In the genomic region with DNA sequence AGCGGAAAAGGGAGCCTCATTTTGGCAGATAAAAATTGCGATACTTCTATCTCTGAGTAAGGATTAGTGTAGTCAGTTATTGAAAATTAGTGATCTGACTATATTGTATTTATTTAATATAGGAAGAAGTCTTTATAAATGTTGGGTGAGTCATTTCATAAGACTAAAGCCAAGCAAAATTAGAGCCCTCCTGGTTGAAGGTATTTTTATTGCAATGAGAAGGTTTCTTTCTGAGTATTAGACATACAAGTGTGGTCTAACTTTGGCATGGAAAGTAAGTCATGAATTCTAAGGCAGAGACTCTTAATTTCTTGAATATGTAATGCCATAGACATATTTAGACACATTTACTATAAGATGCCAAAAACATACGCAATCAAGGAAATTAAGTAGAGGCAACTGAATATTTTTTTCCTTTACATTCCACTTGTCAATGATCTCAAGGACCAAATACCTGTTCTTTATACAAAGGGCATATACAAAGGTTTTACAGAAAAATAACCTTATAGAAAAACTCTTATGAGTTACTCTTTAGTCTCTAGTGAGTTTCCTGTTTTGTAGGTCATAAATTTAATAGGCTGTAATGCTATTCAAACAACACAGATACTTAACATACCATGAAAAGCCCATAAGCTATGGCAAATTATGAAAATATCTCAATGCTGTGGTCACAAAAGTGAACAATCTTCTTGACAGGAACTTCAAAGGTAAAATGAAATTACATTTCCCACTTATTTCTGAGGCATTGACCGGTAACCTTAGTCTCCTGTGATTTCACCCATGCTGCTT, we compare ENCODE assay signal across 29 cellular contexts.
"Had no signal": no experiment of that assay in that cellular context is flagged by ENCODE, and none has a peak within 500 bp of the region (broad histone marks: within the 10 kb centered on the region; RNA-seq: fewer than 3 reads in every experiment).

No MANE protein-coding gene starts in this region.

- H3K9me3 ChIP-seq: ovary, psoas muscle, right lobe of liver, suprapubic skin, testis, tibial artery, transverse colon, upper lobe of right lung, uterus had no signal

- H3K4me3 Mint-ChIP-seq: natural killer cell; nephron; neural progenitor cell; stimulated activated memory B cell treated with anti-CD40 and anti-IgM and Interleukin-4, amounts not matched to agents 10 μg/mL and 1 μg/mL and 100 μg/mL, for 72 hours; stimulated activated naive CD8-positive, alpha-beta T cell treated with anti-CD3 and anti-CD28 coated beads, Interleukin-15, amount 100 ng/mL, for 72 hours; type B pancreatic cell had no signal

- H3K27me3 Mint-ChIP-seq: progenitor cell of endocrine pancreas; stimulated activated memory B cell treated with anti-CD40 and anti-IgM and Interleukin-4, amounts not matched to agents 10 μg/mL and 1 μg/mL and 100 μg/mL, for 72 hours; stimulated activated naive CD8-positive, alpha-beta T cell treated with anti-CD3 and anti-CD28 coated beads, Interleukin-15, amount 100 ng/mL, for 72 hours; type B pancreatic cell had no signal

- H3K4me1 ChIP-seq: right lobe of liver, sigmoid colon, testis, tibial artery, uterus had no signal

- ATAC-seq: natural killer cell; psoas muscle; right cardiac atrium; right lobe of liver; stimulated activated naive CD8-positive, alpha-beta T cell treated with anti-CD3 and anti-CD28 coated beads, Interleukin-15, amount 100 ng/mL, for 72 hours; stimulated activated naive CD8-positive, alpha-beta T cell treated with anti-CD3 and anti-CD28 coated beads, Interleukin-15, Interleukin-2, amounts not matched to agents 100 U/mL and 50 U/mL, for 24 hours; upper lobe of right lung had no signal

- FAIRE-seq: small intestine had no signal

- H3K4me3 ChIP-seq: neural progenitor cell, ovary, psoas muscle, right lobe of liver, sigmoid colon, suprapubic skin, testis, tibial artery, transverse colon, upper lobe of right lung, uterus had no signal

- H3K36me3 Mint-ChIP-seq: neural progenitor cell, type B pancreatic cell had no signal

- H3K9me3 Mint-ChIP-seq: natural killer cell; nephron; stimulated activated naive CD8-positive, alpha-beta T cell treated with anti-CD3 and anti-CD28 coated beads, Interleukin-15, amount 100 ng/mL, for 72 hours had no signal

- H3K27me3 ChIP-seq: neural progenitor cell, ovary, right lobe of liver, sigmoid colon, suprapubic skin, testis, tibial artery, transverse colon, upper lobe of right lung, uterus had no signal

- H3K36me3 ChIP-seq: neural progenitor cell, ovary, right lobe of liver, sigmoid colon, suprapubic skin, tibial artery, transverse colon, upper lobe of right lung, uterus had no signal

- H3K79me2 ChIP-seq: parathyroid adenoma had no signal

- H2AFZ ChIP-seq: neural progenitor cell, parathyroid adenoma had no signal

- H3K4me2 ChIP-seq: neural progenitor cell had no signal

- DNase-seq: natural killer cell; occipital lobe; ovary; posterior cingulate gyrus; psoas muscle; right cardiac atrium; right lobe of liver; sigmoid colon; small intestine; stimulated activated CD4-positive, alpha-beta T cell treated with anti-CD3 and anti-CD28 coated beads, Interleukin-15, amount 100 ng/mL, for 24 hours; stimulated activated CD4-positive, alpha-beta T cell treated with anti-CD3 and anti-CD28 coated beads, Interleukin-4, amount 100 ng/mL, for 1 hour; stimulated activated CD4-positive, alpha-beta T cell treated with anti-CD3 and anti-CD28 coated beads, Interleukin-4, amount 100 ng/mL, for 4 hours; stimulated activated CD8-positive, alpha-beta memory T cell treated with anti-CD3 and anti-CD28 coated beads, Interleukin-4, amount 100 ng/mL, for 48 hours; stimulated activated naive CD4-positive, alpha-beta T cell; stimulated activated naive CD8-positive, alpha-beta T cell treated with anti-CD3 and anti-CD28 coated beads, Interleukin-15, amount 100 ng/mL, for 72 hours; stimulated activated naive CD8-positive, alpha-beta T cell treated with anti-CD3 and anti-CD28 coated beads, Interleukin-15, Interleukin-2, amounts not matched to agents 100 U/mL and 50 U/mL, for 24 hours; substantia nigra; testis; tibial artery; transverse colon; upper lobe of right lung; uterus had no signal

- H3K27ac ChIP-seq: neural progenitor cell, ovary, parathyroid adenoma, psoas muscle, right lobe of liver, sigmoid colon, suprapubic skin, testis, tibial artery, transverse colon, upper lobe of right lung, uterus had no signal

- H3K27ac Mint-ChIP-seq: natural killer cell; nephron; neural progenitor cell; progenitor cell of endocrine pancreas; stimulated activated memory B cell treated with anti-CD40 and anti-IgM and Interleukin-4, amounts not matched to agents 10 μg/mL and 1 μg/mL and 100 μg/mL, for 72 hours; stimulated activated naive CD8-positive, alpha-beta T cell treated with anti-CD3 and anti-CD28 coated beads, Interleukin-15, amount 100 ng/mL, for 72 hours; type B pancreatic cell had no signal

- H3K9ac ChIP-seq: neural progenitor cell, parathyroid adenoma had no signal
